18 cellular contexts compared by ENCODE assay signal in genomic region chr5:54146906-54147305, GRCh38.
"Had no signal": no experiment of that assay in that cellular context is flagged by ENCODE, and none has a peak within 500 bp of the region (broad histone marks: within the 10 kb centered on the region; RNA-seq: fewer than 3 reads in every experiment).

No MANE protein-coding gene starts in this region.

- H3K27ac ChIP-seq: breast epithelium, epithelial cell of prostate, parathyroid adenoma, tibial artery had no signal

- H3K27me3 ChIP-seq: ascending aorta, breast epithelium, tibial artery, uterus had no signal

- H3K9me3 ChIP-seq: ascending aorta, breast epithelium, tibial artery, uterus had no signal

- H3K4me3 Mint-ChIP-seq: activated naive CD8-positive, alpha-beta T cell treated with anti-CD3 and anti-CD28 coated beads, Interleukin-2, amount 10 ng/mL, durations not matched to agents 7 days and 5 days; dendritic cell treated with granulocyte-macrophage colony-stimulating factor and Interleukin-4, amounts not matched to agents 40 ng/mL and 50 ng/mL, for 4 days; effector memory CD8-positive, alpha-beta T cell; neural crest cell; stimulated activated naive B cell treated with anti-CD40 and anti-IgM and Interleukin-4, amounts not matched to agents 10 μg/mL and 1 μg/mL and 100 μg/mL, for 72 hours; T-helper 2 cell treated with Interferon-gamma antibody and Interleukin-4, amounts not matched to agents 5 μg/mL and 100 μg/mL, for 36 hours had no signal

- H3K4me3 ChIP-seq: ascending aorta, breast epithelium, tibial artery, uterus had no signal

- H3K9ac ChIP-seq: parathyroid adenoma had no signal

- H3K9me3 Mint-ChIP-seq: activated naive CD8-positive, alpha-beta T cell treated with anti-CD3 and anti-CD28 coated beads, Interleukin-2, amount 10 ng/mL, durations not matched to agents 7 days and 5 days; dendritic cell treated with granulocyte-macrophage colony-stimulating factor and Interleukin-4, amounts not matched to agents 40 ng/mL and 50 ng/mL, for 4 days; effector memory CD8-positive, alpha-beta T cell; neural crest cell; stimulated activated naive B cell treated with anti-CD40 and anti-IgM and Interleukin-4, amounts not matched to agents 10 μg/mL and 1 μg/mL and 100 μg/mL, for 72 hours; T-helper 2 cell treated with Interferon-gamma antibody and Interleukin-4, amounts not matched to agents 5 μg/mL and 100 μg/mL, for 36 hours had no signal

- H3K79me2 ChIP-seq: parathyroid adenoma had no signal

- H2AFZ ChIP-seq: parathyroid adenoma had no signal

- ATAC-seq: effector memory CD8-positive, alpha-beta T cell; stimulated activated naive B cell treated with anti-CD40 and anti-IgM and Interleukin-4, amounts not matched to agents 10 μg/mL and 1 μg/mL and 100 μg/mL, for 72 hours had no signal

- H3K4me1 ChIP-seq: breast epithelium, parathyroid adenoma, uterus had no signal

- H3K36me3 ChIP-seq: ascending aorta, breast epithelium, tibial artery, uterus had no signal

- DNase-seq: activated CD4-positive, CD25-positive, alpha-beta regulatory T cell treated with anti-CD3 and anti-CD28 coated beads, Interleukin-2, amount 50 U/mL, for 72 hours; activated naive CD4-positive, alpha-beta T cell; activated naive CD8-positive, alpha-beta T cell treated with anti-CD3 and anti-CD28 coated beads, Interleukin-2, amount 10 ng/mL, durations not matched to agents 7 days and 5 days; activated T-cell treated with anti-CD3 and anti-CD28 coated beads for 4 hours; effector memory CD8-positive, alpha-beta T cell; head of caudate nucleus; midbrain; stimulated activated CD4-positive, alpha-beta T cell treated with anti-CD3 and anti-CD28 coated beads, Interleukin-2, amount 100 ng/mL, for 48 hours; stimulated activated naive B cell treated with anti-CD40 and anti-IgM and Interleukin-4, amounts not matched to agents 10 μg/mL and 1 μg/mL and 100 μg/mL, for 72 hours; tibial artery; uterus had no signal

- H3K27ac Mint-ChIP-seq: activated naive CD8-positive, alpha-beta T cell treated with anti-CD3 and anti-CD28 coated beads, Interleukin-2, amount 10 ng/mL, durations not matched to agents 7 days and 5 days; dendritic cell treated with granulocyte-macrophage colony-stimulating factor and Interleukin-4, amounts not matched to agents 40 ng/mL and 50 ng/mL, for 4 days; effector memory CD8-positive, alpha-beta T cell; stimulated activated naive B cell treated with anti-CD40 and anti-IgM and Interleukin-4, amounts not matched to agents 10 μg/mL and 1 μg/mL and 100 μg/mL, for 72 hours; T-helper 2 cell treated with Interferon-gamma antibody and Interleukin-4, amounts not matched to agents 5 μg/mL and 100 μg/mL, for 36 hours had no signal

- H3K4me1 Mint-ChIP-seq: activated naive CD8-positive, alpha-beta T cell treated with anti-CD3 and anti-CD28 coated beads, Interleukin-2, amount 10 ng/mL, durations not matched to agents 7 days and 5 days had no signal

- H3K27me3 Mint-ChIP-seq: activated naive CD8-positive, alpha-beta T cell treated with anti-CD3 and anti-CD28 coated beads, Interleukin-2, amount 10 ng/mL, durations not matched to agents 7 days and 5 days; dendritic cell treated with granulocyte-macrophage colony-stimulating factor and Interleukin-4, amounts not matched to agents 40 ng/mL and 50 ng/mL, for 4 days; effector memory CD8-positive, alpha-beta T cell; stimulated activated naive B cell treated with anti-CD40 and anti-IgM and Interleukin-4, amounts not matched to agents 10 μg/mL and 1 μg/mL and 100 μg/mL, for 72 hours had no signal
